ENCODE assay signal across 8 cellular contexts in the genomic region with DNA sequence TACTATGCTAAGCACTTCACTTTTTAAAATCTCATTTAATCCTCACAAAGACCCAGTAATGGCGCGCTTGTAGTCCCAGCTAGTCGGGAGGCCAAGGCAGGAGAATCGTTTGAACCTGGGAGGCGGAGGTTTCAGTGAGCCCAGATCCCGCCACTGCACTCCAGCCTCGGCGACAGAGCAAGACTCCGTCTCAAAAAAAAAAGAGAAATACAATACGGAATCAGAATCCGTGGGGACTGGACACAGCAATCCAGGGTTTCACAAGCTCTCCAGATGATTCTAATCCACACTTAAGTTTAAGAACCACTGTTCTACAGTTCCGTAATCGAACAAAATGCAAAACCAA. TPM values are rescaled to one million over a fixed set of nuclear protein-coding genes. Genes with fewer than 3 reads are reported as not detected.
DNase-seq lines count a peak whose midpoint lies in the region; ATAC-seq lines count a peak whose summit lies in the region.

No MANE protein-coding gene starts in this region.

- H3K27me3 ChIP-seq in ACC112 (ENCODE audit: insufficient read depth, low read length) (no peaks in the 10 kb centered on the region), muscle layer of duodenum (ENCODE audit: low read depth, low read length) (no peaks in the 10 kb centered on the region)

- H3K27ac ChIP-seq in ACC112 (ENCODE audit: low read depth, low read length) (peak overlapping the region; percentile 49; the same call in 1 of the 2 replicates), muscle layer of duodenum (ENCODE audit: low read length) (peak overlapping the region; percentile 64)

- peaks cover 8% of the 10 kb centered on the region for H3K27me3 Mint-ChIP-seq in central memory CD8-positive, alpha-beta T cell

- no peaks in the 10 kb centered on the region for H3K9me3 ChIP-seq in muscle layer of duodenum (ENCODE audit: control insufficient read depth in 1 of 2, low read length in 2 of 2)

- peak overlapping the region; percentile 85 for H3K4me3 Mint-ChIP-seq in central memory CD8-positive, alpha-beta T cell

- ATAC-seq in central memory CD8-positive, alpha-beta T cell (replicated peaks; ENCODE audit: extremely low read depth, poor library complexity, severe bottlenecking): no peak

- H3K36me3 ChIP-seq in ACC112 (ENCODE audit: insufficient read depth, low read length) (no peaks in the 10 kb centered on the region), muscle layer of duodenum (ENCODE audit: control insufficient read depth in 1 of 2, insufficient read depth in 2 of 2, low read length in 2 of 2) (no peaks in the 10 kb centered on the region)

- no peak for DNase-seq in Jurkat, Clone E6-1 (ENCODE audit: low read depth, low spot score)
- no peak for DNase-seq in central memory CD8-positive, alpha-beta T cell (ENCODE audit: low spot score in 2 of 2)
- DNase-seq in NCI-H82 treated with DMSO at 0.1 percent for 48 hours (lab: John Stamatoyannopoulos, UW; ENCODE audit: unreplicated experiment) (no peak), HuH-7.5 (ENCODE audit: low spot score) (no peak), NCI-H187 (lab: John Stamatoyannopoulos, UW) (no peak), AG20443 (ENCODE audit: low spot score) (no peak)

- H3K4me3 ChIP-seq in ACC112 (ENCODE audit: low read depth, low read length) (peak overlapping the region; percentile 89), muscle layer of duodenum (ENCODE audit: low read depth in 1 of 2, low read length in 2 of 2) (peak overlapping the region; percentile 89 to 100)
- H3K4me3 ChIP-seq in Jurkat, Clone E6-1 (ENCODE audit: low read length): peak overlapping the region; percentile 87

- H3K4me1 Mint-ChIP-seq in central memory CD8-positive, alpha-beta T cell: peaks cover 12% of the 10 kb centered on the region

- H3K79me2 ChIP-seq in ACC112 (ENCODE audit: control insufficient read depth, insufficient read depth, low read length, unreplicated experiment): peaks cover 9% of the 10 kb centered on the region

- H3K27ac Mint-ChIP-seq in central memory CD8-positive, alpha-beta T cell (ENCODE audit: low read depth): peak overlapping the region; percentile 89

- peaks cover 3% of the 10 kb centered on the region for H3K4me1 ChIP-seq in ACC112 (ENCODE audit: control insufficient read depth, insufficient read depth, low read length, unreplicated experiment)
- peaks cover 0 to 8% of the 10 kb centered on the region in 2 donors for H3K4me1 ChIP-seq in muscle layer of duodenum (ENCODE audit: control insufficient read depth in 1 of 2, insufficient read depth in 2 of 2, low read length in 2 of 2)

- peak overlapping the region; percentile 95 for H2AFZ ChIP-seq in ACC112 (ENCODE audit: low read length, unreplicated experiment)

- peaks cover 5% of the 10 kb centered on the region for H3K36me3 Mint-ChIP-seq in central memory CD8-positive, alpha-beta T cell (ENCODE audit: insufficient read depth)

- H3K9me3 Mint-ChIP-seq in central memory CD8-positive, alpha-beta T cell: no peaks in the 10 kb centered on the region

RNA-seq across cellular contexts. Expression of a gene that starts 0.4 kb away (rescaled TPM):
- 3.2 TPM for polyA plus RNA-seq in Jurkat, Clone E6-1 (2012; ENCODE audit: insufficient read depth, insufficient read length)

RNA-seq across cellular contexts. Expression of a gene that starts 25.7 kb away (rescaled TPM):
- 12.9 TPM for polyA plus RNA-seq in Jurkat, Clone E6-1 (2012; ENCODE audit: insufficient read depth, insufficient read length)
